In genomic region chr1:46285730-46286477, GRCh38 we compare ENCODE assay signal across 9 cellular contexts. TPM values are rescaled to one million over a fixed set of nuclear protein-coding genes. Genes with fewer than 3 reads are reported as not detected.
DNase-seq lines count a peak whose midpoint lies in the region; ATAC-seq and TF ChIP-seq lines count a peak whose summit lies in the region.
"Had no signal": no experiment of that assay in that cellular context is flagged by ENCODE, and none has a peak within 500 bp of the region (broad histone marks: within the 10 kb centered on the region; RNA-seq: fewer than 3 reads in every experiment).

No MANE protein-coding gene starts in this region.

- H3K4me3 ChIP-seq in heart right ventricle (no peak overlapping the region), right atrium auricular region (no peak overlapping the region), thymus (ENCODE audit: low read length) (no peak overlapping the region), gastroesophageal sphincter (no peak overlapping the region)

- peaks cover 0 to 19% (median 3%) of the 10 kb centered on the region in 9 donors for H3K4me1 ChIP-seq in heart right ventricle
- no peaks in the 10 kb centered on the region for H3K4me1 ChIP-seq in right atrium auricular region
- H3K4me1 ChIP-seq in thymus (ENCODE audit: control insufficient read depth, insufficient read depth, low read length), result peaks cover 26% of the 10 kb centered on the region
- no peaks in the 10 kb centered on the region for H3K4me1 ChIP-seq in gastroesophageal sphincter

- TF ChIP-seq EP300 in gastroesophageal sphincter (IDR thresholded peaks at IDR 0.05), result no peak

- H3K36me3 ChIP-seq in heart right ventricle (peaks cover 0 to 100% (median 43%) of the 10 kb centered on the region in 9 donors), right atrium auricular region (peaks cover 29% of the 10 kb centered on the region), thymus (ENCODE audit: control insufficient read depth, insufficient read depth) (peaks cover 7% of the 10 kb centered on the region), gastroesophageal sphincter (peaks cover 0 to 95% of the 10 kb centered on the region in 2 donors)

- intact Hi-C loops in heart right ventricle (cut with DNase I), result no loop called here
- intact Hi-C loops in activated CD4-positive, alpha-beta T cell treated with anti-CD3 and anti-CD28 coated beads, Interleukin-2, amount 10 ng/mL, durations not matched to agents 24 days and 14 days (cut with micrococcal nuclease), result loop anchor here (5.0 kb wide), 1 partner anchor 56 kb away; the partner anchor contains the start of gene NSUN4

- peaks cover 21% of the 10 kb centered on the region for H3K4me1 Mint-ChIP-seq in activated CD4-positive, alpha-beta T cell treated with anti-CD3 and anti-CD28 coated beads, Interleukin-2, amount 10 ng/mL, durations not matched to agents 24 days and 14 days
- H3K4me1 Mint-ChIP-seq: B cell had no signal

- H3K27ac ChIP-seq in heart right ventricle (no peak overlapping the region), right atrium auricular region (no peak overlapping the region), thymus (ENCODE audit: low read depth) (peak overlapping the region; percentile 66), gastroesophageal sphincter (no peak overlapping the region)

- H3K27ac Mint-ChIP-seq in activated CD4-positive, alpha-beta T cell treated with anti-CD3 and anti-CD28 coated beads, Interleukin-2, amount 10 ng/mL, durations not matched to agents 24 days and 14 days, result peak overlapping the region; percentile 74
- H3K27ac Mint-ChIP-seq: B cell had no signal

- H3K36me3 Mint-ChIP-seq in activated CD4-positive, alpha-beta T cell treated with anti-CD3 and anti-CD28 coated beads, Interleukin-2, amount 10 ng/mL, durations not matched to agents 24 days and 14 days (ENCODE audit: low read depth), result peaks cover 53% of the 10 kb centered on the region

- no peaks in the 10 kb centered on the region for H3K27me3 Mint-ChIP-seq in activated CD4-positive, alpha-beta T cell treated with anti-CD3 and anti-CD28 coated beads, Interleukin-2, amount 10 ng/mL, durations not matched to agents 24 days and 14 days
- H3K27me3 Mint-ChIP-seq: B cell had no signal

- H3K9me3 Mint-ChIP-seq in activated CD4-positive, alpha-beta T cell treated with anti-CD3 and anti-CD28 coated beads, Interleukin-2, amount 10 ng/mL, durations not matched to agents 24 days and 14 days, result no peaks in the 10 kb centered on the region

- ATAC-seq in heart right ventricle, result peak in 6 of 8 donors; percentile 12 to 46 (median 22)
- ATAC-seq in esophagus mucosa, result peak; percentile 10
- ATAC-seq in gastroesophageal sphincter, result no peak
- no peak for ATAC-seq in GM21529 (IDR thresholded peaks at IDR 0.05; ENCODE audit: unreplicated experiment)

- H3K27me3 ChIP-seq in heart right ventricle (no peaks in the 10 kb centered on the region), right atrium auricular region (no peaks in the 10 kb centered on the region), thymus (ENCODE audit: control insufficient read depth, insufficient read depth) (no peaks in the 10 kb centered on the region), gastroesophageal sphincter (no peaks in the 10 kb centered on the region)

- TF ChIP-seq CTCF in heart right ventricle (IDR thresholded peaks at IDR 0.05), result no peak
- no peak for TF ChIP-seq CTCF in right atrium auricular region (IDR thresholded peaks at IDR 0.05)
- no peak for TF ChIP-seq CTCF in gastroesophageal sphincter (IDR thresholded peaks at IDR 0.05)

- no peak overlapping the region for H3K4me3 Mint-ChIP-seq in activated CD4-positive, alpha-beta T cell treated with anti-CD3 and anti-CD28 coated beads, Interleukin-2, amount 10 ng/mL, durations not matched to agents 24 days and 14 days
- H3K4me3 Mint-ChIP-seq: B cell had no signal

- DNase-seq in heart right ventricle (no peak), right atrium auricular region (ENCODE audit: low spot score) (no peak), NCI-H2029 (lab: John Stamatoyannopoulos, UW) (no peak)
- peak; percentile 81 for DNase-seq in activated CD4-positive, alpha-beta T cell treated with anti-CD3 and anti-CD28 coated beads, Interleukin-2, amount 10 ng/mL, durations not matched to agents 24 days and 14 days

- H3K9me3 ChIP-seq in heart right ventricle (no peaks in the 10 kb centered on the region), right atrium auricular region (no peaks in the 10 kb centered on the region), thymus (ENCODE audit: control insufficient read depth) (no peaks in the 10 kb centered on the region), gastroesophageal sphincter (no peaks in the 10 kb centered on the region)

- WGBS in heart right ventricle, 2 donors, result 78 to 89% methylated on average over 27 of the region's 27 CpGs
- 49% methylated on average over 27 of the region's 27 CpGs for WGBS in thymus
- WGBS in gastroesophageal sphincter (ENCODE audit: low coverage in 1 of 2), 2 donors, result 69 to 87% methylated on average over 3 to 4 of the region's 27 CpGs

- TF ChIP-seq POLR2A in gastroesophageal sphincter (IDR thresholded peaks at IDR 0.05), result no peak

RNA-seq across cellular contexts. Expression of gene LRRC41, which starts 17.5 kb away (rescaled TPM):
- total RNA-seq in heart right ventricle, result 10 to 100 TPM; 36.7 to 52.5 (median 43.6) TPM
- 10 to 100 TPM; 15.4 to 23.1 TPM for polyA plus RNA-seq in heart right ventricle
- total RNA-seq in right atrium auricular region, result 10 to 100 TPM; 48.3 to 57.8 TPM
- 63.1 and 64.6 TPM in 2 replicates for total RNA-seq in activated CD4-positive, alpha-beta T cell treated with anti-CD3 and anti-CD28 coated beads, Interleukin-2, amount 10 ng/mL, durations not matched to agents 24 days and 14 days
- total RNA-seq in esophagus mucosa, result 42.0 TPM
- polyA plus RNA-seq in thymus, result 24.1 TPM
- 10 to 100 TPM; 55.6 to 77.9 (median 66.7) TPM for total RNA-seq in gastroesophageal sphincter

RNA-seq across cellular contexts. Expression of gene UQCRH, which starts 17.6 kb away (rescaled TPM):
- total RNA-seq in heart right ventricle (1,000 to 10,000 TPM in 5 of 10 donors, 100 to 1,000 TPM in 5; 759 to 1,195 (median 1,005) TPM), right atrium auricular region (1,000 to 10,000 TPM in 1 of 2 donors, 100 to 1,000 TPM in 1; 929 to 1,323 TPM), esophagus mucosa (291 TPM), gastroesophageal sphincter (100 to 1,000 TPM; 202 to 421 (median 359) TPM)
- polyA plus RNA-seq in heart right ventricle (1,000 to 10,000 TPM in 1 of 2 donors, 100 to 1,000 TPM in 1; 819 to 1,588 TPM), thymus (507 TPM)
- total RNA-seq in activated CD4-positive, alpha-beta T cell treated with anti-CD3 and anti-CD28 coated beads, Interleukin-2, amount 10 ng/mL, durations not matched to agents 24 days and 14 days, result 283 and 306 TPM in 2 replicates

RNA-seq across cellular contexts. Expression of gene RAD54L, which starts 38.3 kb away (rescaled TPM):
- total RNA-seq in heart right ventricle, result 1 to 10 TPM in 3 of 10 donors, under 1 TPM in 6, not detected in 1; 0.42 to 2.8 (median 0.68) TPM
- polyA plus RNA-seq in heart right ventricle, result 1 to 10 TPM in 1 of 2 donors, under 1 TPM in 1; 0.35 to 1.0 TPM
- not detected for total RNA-seq in right atrium auricular region
- 55.5 and 59.6 TPM in 2 replicates for total RNA-seq in activated CD4-positive, alpha-beta T cell treated with anti-CD3 and anti-CD28 coated beads, Interleukin-2, amount 10 ng/mL, durations not matched to agents 24 days and 14 days
- 5.2 TPM for total RNA-seq in esophagus mucosa
- 2.6 TPM for polyA plus RNA-seq in thymus
- 1 to 10 TPM in 1 of 4 donors, not detected in 3; 9.2 TPM for total RNA-seq in gastroesophageal sphincter

RNA-seq across cellular contexts. Expression of gene NSUN4, which starts 54.7 kb away (rescaled TPM):
- 10 to 100 TPM; 12.5 to 18.7 (median 16.5) TPM for total RNA-seq in heart right ventricle
- 1 to 10 TPM; 9.6 to 9.9 TPM for polyA plus RNA-seq in heart right ventricle
- 10 to 100 TPM in 1 of 2 donors, 1 to 10 TPM in 1; 9.1 to 13.9 TPM for total RNA-seq in right atrium auricular region
- total RNA-seq in activated CD4-positive, alpha-beta T cell treated with anti-CD3 and anti-CD28 coated beads, Interleukin-2, amount 10 ng/mL, durations not matched to agents 24 days and 14 days, result 40.4 and 46.5 TPM in 2 replicates
- 18.5 TPM for total RNA-seq in esophagus mucosa
- polyA plus RNA-seq in thymus, result 10.0 TPM
- total RNA-seq in gastroesophageal sphincter, result 10 to 100 TPM; 11.4 to 24.5 (median 18.4) TPM

Comparison
In these comparisons a context has a peak if more than half of its experiments do, and no peak if none do; other contexts are left out.
1. ATAC-seq: peak in heart right ventricle (6 of 8) and esophagus mucosa (single experiment); none in gastroesophageal sphincter (single experiment) and GM21529 (single experiment).